Comparison of ENCODE assay signal across 13 cellular contexts in genomic region chr1:245715291-245715701, GRCh38.
DNase-seq lines count a peak whose midpoint lies in the region; ATAC-seq and TF ChIP-seq lines count a peak whose summit lies in the region.
"Had no signal": no experiment of that assay in that cellular context is flagged by ENCODE, and none has a peak within 500 bp of the region (broad histone marks: within the 10 kb centered on the region; RNA-seq: fewer than 3 reads in every experiment).

No MANE protein-coding gene starts in this region.

- DNase-seq in DMS53 treated with DMSO at 0.1 percent for 48 hours (lab: John Stamatoyannopoulos, UW; ENCODE audit: unreplicated experiment) (peak; percentile 8), LHCN-M2 (ENCODE audit: low read depth) (peak; percentile 64), amniotic epithelial cell (ENCODE audit: low read depth) (peak; percentile 42), neural crest cell (ENCODE audit: low read depth, low spot score) (no peak), Right ventricle myocardium inferior (ENCODE audit: missing footprints) (no peak), amniotic stem cell (lab: John Stamatoyannopoulos, UW) (no peak)
- DNase-seq: activated naive CD4-positive, alpha-beta T cell treated with anti-CD3 and anti-CD28 coated beads, Interleukin-2, amount 10 ng/mL, durations not matched to agents 7 days and 5 days; BE2C; cerebellar nuclear complex; NCI-H1092 treated with DMSO at 0.1 percent for 48 hours; stimulated activated CD4-positive, alpha-beta T cell treated with anti-CD3 and anti-CD28 coated beads, Interleukin-2, amount 100 ng/mL, for 24 hours had no signal

- H3K4me1 Mint-ChIP-seq in neural crest cell = no peaks in the 10 kb centered on the region
- H3K4me1 Mint-ChIP-seq: activated naive CD4-positive, alpha-beta T cell treated with anti-CD3 and anti-CD28 coated beads, Interleukin-2, amount 10 ng/mL, durations not matched to agents 7 days and 5 days had no signal

- H3K27me3 Mint-ChIP-seq in neural crest cell (ENCODE audit: low read depth) = no peaks in the 10 kb centered on the region
- H3K27me3 Mint-ChIP-seq: activated naive CD4-positive, alpha-beta T cell treated with anti-CD3 and anti-CD28 coated beads, Interleukin-2, amount 10 ng/mL, durations not matched to agents 7 days and 5 days had no signal

- no peaks in the 10 kb centered on the region for H3K9me3 Mint-ChIP-seq in neural crest cell
- H3K9me3 Mint-ChIP-seq: activated naive CD4-positive, alpha-beta T cell treated with anti-CD3 and anti-CD28 coated beads, Interleukin-2, amount 10 ng/mL, durations not matched to agents 7 days and 5 days had no signal

- intact Hi-C loops in Right ventricle myocardium inferior (cut with DNase I) = no loop called here

- H3K27ac Mint-ChIP-seq in neural crest cell (ENCODE audit: unreplicated experiment) = peak overlapping the region; percentile 72
- H3K27ac Mint-ChIP-seq: activated naive CD4-positive, alpha-beta T cell treated with anti-CD3 and anti-CD28 coated beads, Interleukin-2, amount 10 ng/mL, durations not matched to agents 7 days and 5 days had no signal

- no peak for ATAC-seq in HG02938 (IDR thresholded peaks at IDR 0.05; ENCODE audit: unreplicated experiment)
- no peak for ATAC-seq in Right ventricle myocardium inferior
- no peak for ATAC-seq in HG03108 (IDR thresholded peaks at IDR 0.05; ENCODE audit: unreplicated experiment)

- TF ChIP-seq CTCF in neural crest cell (conservative IDR thresholded peaks at IDR 0.05) = no peak

- H3K4me3 Mint-ChIP-seq in neural crest cell = no peak overlapping the region
- H3K4me3 Mint-ChIP-seq: activated naive CD4-positive, alpha-beta T cell treated with anti-CD3 and anti-CD28 coated beads, Interleukin-2, amount 10 ng/mL, durations not matched to agents 7 days and 5 days had no signal

- no peaks in the 10 kb centered on the region for H3K36me3 Mint-ChIP-seq in neural crest cell (ENCODE audit: low read depth)
- H3K36me3 Mint-ChIP-seq: activated naive CD4-positive, alpha-beta T cell treated with anti-CD3 and anti-CD28 coated beads, Interleukin-2, amount 10 ng/mL, durations not matched to agents 7 days and 5 days had no signal

Comparison
In these comparisons a context has a peak if more than half of its experiments do, and no peak if none do; other contexts are left out.
1. DNase-seq: peak in DMS53 treated with DMSO at 0.1 percent for 48 hours (single experiment), LHCN-M2 (single experiment) and amniotic epithelial cell (single experiment); none in neural crest cell (single experiment), Right ventricle myocardium inferior (single experiment) and amniotic stem cell (single experiment).